ENCODE assay signal across 25 cellular contexts in genomic region chr7:148020679-148021078, GRCh38.
"Had no signal": no experiment of that assay in that cellular context is flagged by ENCODE, and none has a peak within 500 bp of the region (broad histone marks: within the 10 kb centered on the region; RNA-seq: fewer than 3 reads in every experiment).

No MANE protein-coding gene starts in this region.

- H3K36me3 ChIP-seq: esophagus squamous epithelium, heart right ventricle, lower lobe of right lung, neutrophil, right lobe of liver, thoracic aorta, tibial nerve, upper lobe of left lung had no signal

- H3K4me1 ChIP-seq: esophagus squamous epithelium, heart right ventricle, lower lobe of right lung, parathyroid adenoma, right lobe of liver, tibial nerve, upper lobe of left lung had no signal

- H3K4me3 ChIP-seq: coronary artery, esophagus squamous epithelium, heart right ventricle, lower lobe of right lung, right lobe of liver, thoracic aorta, tibial nerve, upper lobe of left lung had no signal

- H3K27ac Mint-ChIP-seq: natural killer cell; progenitor cell of endocrine pancreas; stimulated activated naive B cell treated with anti-CD40 and anti-IgM and Interleukin-4, amounts not matched to agents 10 μg/mL and 1 μg/mL and 100 μg/mL, for 72 hours; stimulated activated naive CD8-positive, alpha-beta T cell treated with anti-CD3 and anti-CD28 coated beads, Interleukin-15, Interleukin-2, amounts not matched to agents 100 ng/mL and 50 ng/mL, for 24 hours had no signal

- H3K79me2 ChIP-seq: parathyroid adenoma had no signal

- DNase-seq: dermis blood vessel endothelial cell; effector memory CD4-positive, alpha-beta T cell; erythroblast; esophagus squamous epithelium; foreskin melanocyte; glutamatergic neuron; heart right ventricle; hippocampal formation; left cardiac atrium; left ventricle myocardium superior; lower lobe of right lung; natural killer cell; right lobe of liver; small intestine; stimulated activated CD4-positive, alpha-beta T cell treated with anti-CD3 and anti-CD28 coated beads, Interleukin-15, amount 100 ng/mL, for 24 hours; stimulated activated CD4-positive, alpha-beta T cell treated with anti-CD3 and anti-CD28 coated beads, Interleukin-2, amount 100 ng/mL, for 48 hours; stimulated activated naive B cell treated with anti-CD40 and anti-IgM and Interleukin-4, amounts not matched to agents 10 μg/mL and 1 μg/mL and 100 μg/mL, for 72 hours; upper lobe of left lung had no signal

- H3K36me3 Mint-ChIP-seq: natural killer cell; stimulated activated naive B cell treated with anti-CD40 and anti-IgM and Interleukin-4, amounts not matched to agents 10 μg/mL and 1 μg/mL and 100 μg/mL, for 72 hours had no signal

- H3K27ac ChIP-seq: coronary artery, esophagus squamous epithelium, heart right ventricle, lower lobe of right lung, neutrophil, parathyroid adenoma, right lobe of liver, thoracic aorta, tibial nerve, upper lobe of left lung had no signal

- H3K4me3 Mint-ChIP-seq: natural killer cell; stimulated activated naive B cell treated with anti-CD40 and anti-IgM and Interleukin-4, amounts not matched to agents 10 μg/mL and 1 μg/mL and 100 μg/mL, for 72 hours; stimulated activated naive CD8-positive, alpha-beta T cell treated with anti-CD3 and anti-CD28 coated beads, Interleukin-15, Interleukin-2, amounts not matched to agents 100 ng/mL and 50 ng/mL, for 24 hours had no signal

- H3K27me3 ChIP-seq: esophagus squamous epithelium, heart right ventricle, neutrophil, right lobe of liver, tibial nerve, upper lobe of left lung had no signal

- H3K9ac ChIP-seq: parathyroid adenoma had no signal

- H3K27me3 Mint-ChIP-seq: stimulated activated naive B cell treated with anti-CD40 and anti-IgM and Interleukin-4, amounts not matched to agents 10 μg/mL and 1 μg/mL and 100 μg/mL, for 72 hours; stimulated activated naive CD8-positive, alpha-beta T cell treated with anti-CD3 and anti-CD28 coated beads, Interleukin-15, Interleukin-2, amounts not matched to agents 100 ng/mL and 50 ng/mL, for 24 hours had no signal

- ATAC-seq: heart right ventricle; left cardiac atrium; left ventricle myocardium superior; lower lobe of right lung; natural killer cell; right lobe of liver; stimulated activated naive B cell treated with anti-CD40 and anti-IgM and Interleukin-4, amounts not matched to agents 10 μg/mL and 1 μg/mL and 100 μg/mL, for 72 hours had no signal

- H3K4me1 Mint-ChIP-seq: natural killer cell; stimulated activated naive B cell treated with anti-CD40 and anti-IgM and Interleukin-4, amounts not matched to agents 10 μg/mL and 1 μg/mL and 100 μg/mL, for 72 hours had no signal

- H3K9me3 Mint-ChIP-seq: stimulated activated naive B cell treated with anti-CD40 and anti-IgM and Interleukin-4, amounts not matched to agents 10 μg/mL and 1 μg/mL and 100 μg/mL, for 72 hours; stimulated activated naive CD8-positive, alpha-beta T cell treated with anti-CD3 and anti-CD28 coated beads, Interleukin-15, Interleukin-2, amounts not matched to agents 100 ng/mL and 50 ng/mL, for 24 hours had no signal
